35 cellular contexts compared by ENCODE assay signal in the genomic region with DNA sequence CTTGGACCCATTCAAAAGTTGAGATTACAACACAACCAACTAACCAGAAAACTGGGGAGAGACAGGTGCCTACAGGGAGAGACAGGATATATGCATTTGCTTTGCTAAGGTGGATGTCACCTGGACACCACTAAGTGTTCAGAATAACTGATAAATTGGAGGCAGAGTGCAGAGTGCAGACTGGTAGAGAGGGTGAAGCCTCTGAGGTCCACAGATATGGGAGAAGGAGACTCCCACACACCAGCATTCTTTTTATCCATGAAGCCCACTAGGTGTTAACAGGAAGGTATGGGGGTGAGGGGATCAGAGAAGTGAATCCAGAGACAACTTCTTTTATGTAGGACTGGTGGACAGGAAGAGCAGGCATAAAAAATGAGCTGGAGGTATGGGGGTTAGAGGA.
"Had no signal": no experiment of that assay in that cellular context is flagged by ENCODE, and none has a peak within 500 bp of the region (broad histone marks: within the 10 kb centered on the region; RNA-seq: fewer than 3 reads in every experiment).

No MANE protein-coding gene starts in this region.

- H3K27me3 ChIP-seq: MG63 had no signal

- DNase-seq: Karpas-422, Kasumi-1, MG63, MM.1S, MV-4-11, NCI-H1048, NCI-H1092, NCI-H1092 treated with DMSO at 0.1 percent for 48 hours, NCI-H1105, NCI-H1105 treated with DMSO at 0.1 percent for 48 hours, NCI-H1417, NCI-H1417 treated with DMSO at 0.1 percent for 48 hours, NCI-H1436, NCI-H1436 treated with DMSO at 0.1 percent for 48 hours, NCI-H146, NCI-H1694, NCI-H1694 treated with DMSO at 0.1 percent for 48 hours, NCI-H187, NCI-H187 treated with DMSO at 0.1 percent for 48 hours, NCI-H1930, NCI-H2029, NCI-H2029 treated with DMSO at 0.1 percent for 48 hours, NCI-H2081, NCI-H2081 treated with DMSO at 0.1 percent for 48 hours, NCI-H2107, NCI-H2171, NCI-H2171 treated with DMSO at 0.1 percent for 48 hours, NCI-H2227 treated with DMSO at 0.1 percent for 48 hours, NCI-H226, NCI-H345, NCI-H446, NCI-H446 treated with DMSO at 0.1 percent for 48 hours, NCI-H510A, NCI-H510A treated with DMSO at 0.1 percent for 48 hours, NCI-H524 had no signal

- H3K4me3 ChIP-seq: MG63 had no signal

- H3K36me3 ChIP-seq: MG63 had no signal

- H3K9me3 ChIP-seq: MG63 had no signal
